ENCODE assay signal across 8 cellular contexts in genomic region chr3:136194409-136195257, GRCh38. TPM values are rescaled to one million over a fixed set of nuclear protein-coding genes. Genes with fewer than 3 reads are reported as not detected.
A peak's percentile ranks its signal among the peaks of the same experiment; 100 is the strongest.
DNase-seq lines count a peak whose midpoint lies in the region; ATAC-seq and TF ChIP-seq lines count a peak whose summit lies in the region.

No MANE protein-coding gene starts in this region.

- H3K27me3 ChIP-seq in esophagus squamous epithelium (no peaks in the 10 kb centered on the region), neural cell (ENCODE audit: insufficient read depth, low read depth, low read length) (no peaks in the 10 kb centered on the region)

- no peak for TF ChIP-seq RAD21 in neural cell (conservative IDR thresholded peaks at IDR 0.05)

- H3K4me1 ChIP-seq in esophagus squamous epithelium = peaks cover 20 to 60% (median 33%) of the 10 kb centered on the region in 3 donors

- no peak overlapping the region for H2AFZ ChIP-seq in neural cell (ENCODE audit: low read depth, low read length)

- DNase-seq in GF-D8 (lab: John Stamatoyannopoulos, UW) (peak; percentile 63), NK-92 (lab: John Stamatoyannopoulos, UW; ENCODE audit: unreplicated experiment) (peak; percentile 9), activated T-cell treated with anti-CD3 and anti-CD28 coated beads for 4 hours (peak; percentile 58), esophagus squamous epithelium (lab: John Stamatoyannopoulos, UW) (no peak), hepatic stellate cell (ENCODE audit: low spot score) (no peak)

- intact Hi-C loops in esophagus squamous epithelium (cut with DNase I) = no loop called here

- peak in 1 of 4 donors; percentile 14 for TF ChIP-seq POLR2A in esophagus squamous epithelium (IDR thresholded peaks at IDR 0.05)

- 0 to 1% methylated on average over 42 to 46 of the region's 47 CpGs for WGBS in esophagus squamous epithelium, 2 donors

- peak overlapping the region; percentile 91 for H3K9ac ChIP-seq in neural cell (ENCODE audit: low read length)

- H3K4me3 ChIP-seq in esophagus squamous epithelium (peak overlapping the region; percentile 72 to 86 (median 80)), neural cell (ENCODE audit: low read length) (peak overlapping the region; percentile 93)

- peak overlapping the region; percentile 83 for H3K4me2 ChIP-seq in neural cell (ENCODE audit: low read length)

- no peak for TF ChIP-seq CTCF in esophagus squamous epithelium (IDR thresholded peaks at IDR 0.05)
- no peak for TF ChIP-seq CTCF in neural cell (IDR thresholded peaks at IDR 0.05; ENCODE audit: poor library complexity, severe bottlenecking)

- peaks cover 31% of the 10 kb centered on the region for H4K20me1 ChIP-seq in neural cell (ENCODE audit: insufficient read depth)

- no peak for ATAC-seq in GM19452 (IDR thresholded peaks at IDR 0.05; ENCODE audit: unreplicated experiment)

- H3F3A ChIP-seq in neural cell (ENCODE audit: insufficient read depth, low read length, poor library complexity, severe bottlenecking) = peaks cover 8% of the 10 kb centered on the region

- H3K79me2 ChIP-seq in neural cell (replicated peaks; ENCODE audit: insufficient read depth, low read length) = peaks cover 58% of the 10 kb centered on the region

- H3K9me2 ChIP-seq in neural cell (ENCODE audit: insufficient read depth, low read length) = no peaks in the 10 kb centered on the region

- no peak for TF ChIP-seq EP300 in neural cell (conservative IDR thresholded peaks at IDR 0.05; ENCODE audit: poor library complexity, severe bottlenecking)

- H3K9me3 ChIP-seq in esophagus squamous epithelium = no peaks in the 10 kb centered on the region
- no peaks in the 10 kb centered on the region for H3K9me3 ChIP-seq in neural cell (ENCODE audit: low read length)

- H3K27ac ChIP-seq in esophagus squamous epithelium (peak overlapping the region; percentile 98 to 100 (median 99)), neural cell (ENCODE audit: low read length) (peak overlapping the region; percentile 96), temporal lobe (ENCODE audit: low read depth, low read length) (peak overlapping the region; percentile 99)

- H3K36me3 ChIP-seq in esophagus squamous epithelium (no peaks in the 10 kb centered on the region), neural cell (ENCODE audit: insufficient read depth, low read length) (no peaks in the 10 kb centered on the region)

TF ChIP-seq in neural cell, 6 proteins besides CTCF, POLR2A, EP300 and RAD21:
- TF ChIP-seq REST (IDR thresholded peaks at IDR 0.05; ENCODE audit: borderline replicate concordance) (no peak), EZH2 (IDR thresholded peaks at IDR 0.05; ENCODE audit: borderline replicate concordance, insufficient read depth, low read length, poor library complexity, severe bottlenecking) (no peak), POLR2AphosphoS5 (IDR thresholded peaks at IDR 0.05) (no peak), SMC3 (conservative IDR thresholded peaks at IDR 0.05; ENCODE audit: poor library complexity) (no peak), MXI1 (conservative IDR thresholded peaks at IDR 0.05; ENCODE audit: poor library complexity, severe bottlenecking) (no peak), TAF1 (IDR thresholded peaks at IDR 0.05; ENCODE audit: low read depth) (no peak)

RNA-seq across cellular contexts. Expression of gene MSL2, which starts 1.5 kb away (rescaled TPM):
- 10 to 100 TPM; 12.9 to 24.8 (median 16.5) TPM for total RNA-seq in esophagus squamous epithelium
- 12.8 and 14.9 TPM in 2 replicates for polyA plus RNA-seq in neural cell
- 52.3 and 58.1 TPM in 2 replicates for polyA minus RNA-seq in neural cell
- total RNA-seq in temporal lobe = 27.3 TPM

RNA-seq across cellular contexts. Expression of gene PCCB, which starts 55.5 kb away (rescaled TPM):
- total RNA-seq in esophagus squamous epithelium (10 to 100 TPM; 30.7 to 43.5 (median 38.0) TPM), temporal lobe (29.0 TPM)
- polyA plus RNA-seq in neural cell = 18.3 and 26.9 TPM in 2 replicates
- polyA minus RNA-seq in neural cell = 37.2 and 44.6 TPM in 2 replicates

Comparison
In these comparisons a context has a peak if more than half of its experiments do, and no peak if none do; other contexts are left out.
1. DNase-seq: peak in GF-D8 (single experiment), NK-92 (single experiment) and activated T-cell treated with anti-CD3 and anti-CD28 coated beads for 4 hours (single experiment); none in esophagus squamous epithelium (single experiment) and hepatic stellate cell (single experiment).
2. Peak in every context shown above with its lines, with median percentiles within 50 percentile points of each other: H3K27ac ChIP-seq.